13 cellular contexts compared by ENCODE assay signal in genomic region chr11:31655483-31655882, GRCh38.
DNase-seq lines count a peak whose midpoint lies in the region; TF ChIP-seq lines count a peak whose summit lies in the region.
"Had no signal": no experiment of that assay in that cellular context is flagged by ENCODE, and none has a peak within 500 bp of the region (broad histone marks: within the 10 kb centered on the region; RNA-seq: fewer than 3 reads in every experiment).

No MANE protein-coding gene starts in this region.

- no peaks in the 10 kb centered on the region for H3K27me3 ChIP-seq in neural progenitor cell
- H3K27me3 ChIP-seq: neutrophil had no signal

- peaks cover 22% of the 10 kb centered on the region for H3K4me1 Mint-ChIP-seq in chondrocyte (ENCODE audit: low read depth)
- H3K4me1 Mint-ChIP-seq in neural progenitor cell = peaks cover 29% of the 10 kb centered on the region
- H3K4me1 Mint-ChIP-seq: stimulated activated effector memory CD8-positive, alpha-beta T cell treated with anti-CD3 and anti-CD28 coated beads, Interleukin-12 subunit alpha, Interleukin-12 subunit beta, amount 100 ng/mL, for 72 hours had no signal

- H3K27me3 Mint-ChIP-seq in chondrocyte (ENCODE audit: low read depth) (no peaks in the 10 kb centered on the region), neural progenitor cell (ENCODE audit: insufficient read depth, low read depth) (no peaks in the 10 kb centered on the region)

- H3K9me3 Mint-ChIP-seq in chondrocyte (ENCODE audit: low read depth) = no peaks in the 10 kb centered on the region
- H3K9me3 Mint-ChIP-seq in neural progenitor cell = no peaks in the 10 kb centered on the region
- H3K9me3 Mint-ChIP-seq: stimulated activated effector memory CD8-positive, alpha-beta T cell treated with anti-CD3 and anti-CD28 coated beads, Interleukin-12 subunit alpha, Interleukin-12 subunit beta, amount 100 ng/mL, for 72 hours had no signal

- H3K4me3 Mint-ChIP-seq in chondrocyte (ENCODE audit: unreplicated experiment) (no peak overlapping the region), neural progenitor cell (no peak overlapping the region)
- H3K4me3 Mint-ChIP-seq: stimulated activated effector memory CD8-positive, alpha-beta T cell treated with anti-CD3 and anti-CD28 coated beads, Interleukin-12 subunit alpha, Interleukin-12 subunit beta, amount 100 ng/mL, for 72 hours had no signal

- peaks cover 39% of the 10 kb centered on the region for H3K4me1 ChIP-seq in neural progenitor cell

- no peak overlapping the region for H2AFZ ChIP-seq in neural progenitor cell (replicated peaks)

- peaks cover 41% of the 10 kb centered on the region for H3F3A ChIP-seq in neural progenitor cell (ENCODE audit: low read depth)

- H3K9ac ChIP-seq in neural progenitor cell = no peak overlapping the region

- peak overlapping the region; percentile 12 for H3K4me2 ChIP-seq in neural progenitor cell

- H3K36me3 ChIP-seq in neural progenitor cell = no peaks in the 10 kb centered on the region
- H3K36me3 ChIP-seq: neutrophil had no signal

- H3K27ac ChIP-seq in neural progenitor cell = peak overlapping the region; percentile 15
- H3K27ac ChIP-seq: neutrophil had no signal

- no peak overlapping the region for H3K4me3 ChIP-seq in neural progenitor cell

- DNase-seq in EH (ENCODE audit: low read depth) = peak; percentile 81
- peak; percentile 84 for DNase-seq in NCI-H226
- no peak for DNase-seq in chondrocyte (ENCODE audit: low spot score)
- peak; percentile 36 for DNase-seq in neural progenitor cell (ENCODE audit: low spot score)
- DNase-seq in C1 segment of cervical spinal cord (lab: John Stamatoyannopoulos, UW) = no peak
- DNase-seq in DMS53 treated with DMSO at 0.1 percent for 48 hours (lab: John Stamatoyannopoulos, UW; ENCODE audit: unreplicated experiment) = no peak
- DNase-seq in DMS79 treated with DMSO at 0.1 percent for 48 hours (lab: John Stamatoyannopoulos, UW) = no peak
- no peak for DNase-seq in SKM-1 treated with dmso at 0.1 percent for 144 hours (lab: John Stamatoyannopoulos, UW; ENCODE audit: unreplicated experiment)
- DNase-seq: GOT3, left colon, NCI-H2029 treated with DMSO at 0.1 percent for 48 hours had no signal

- H3K27ac Mint-ChIP-seq in chondrocyte (ENCODE audit: unreplicated experiment) = peak overlapping the region; percentile 11
- no peak overlapping the region for H3K27ac Mint-ChIP-seq in neural progenitor cell
- H3K27ac Mint-ChIP-seq: stimulated activated effector memory CD8-positive, alpha-beta T cell treated with anti-CD3 and anti-CD28 coated beads, Interleukin-12 subunit alpha, Interleukin-12 subunit beta, amount 100 ng/mL, for 72 hours had no signal

- H3K79me2 ChIP-seq in neural progenitor cell (ENCODE audit: low read depth) = no peaks in the 10 kb centered on the region

- H4K20me1 ChIP-seq in neural progenitor cell (ENCODE audit: low read depth) = peaks cover 11% of the 10 kb centered on the region

- TF ChIP-seq CTCF in chondrocyte (IDR thresholded peaks at IDR 0.05) (no peak), neural progenitor cell (IDR thresholded peaks at IDR 0.05) (no peak)

- no peaks in the 10 kb centered on the region for H3K36me3 Mint-ChIP-seq in chondrocyte (ENCODE audit: low read depth)
- H3K36me3 Mint-ChIP-seq in neural progenitor cell = peaks cover 6% of the 10 kb centered on the region
- H3K36me3 Mint-ChIP-seq: stimulated activated effector memory CD8-positive, alpha-beta T cell treated with anti-CD3 and anti-CD28 coated beads, Interleukin-12 subunit alpha, Interleukin-12 subunit beta, amount 100 ng/mL, for 72 hours had no signal

- H3K9me3 ChIP-seq in neural progenitor cell (ENCODE audit: low read depth) = no peaks in the 10 kb centered on the region
- H3K9me3 ChIP-seq: neutrophil had no signal

Comparison
In these comparisons a context has a peak if more than half of its experiments do, and no peak if none do; other contexts are left out.
1. DNase-seq: peak in EH (single experiment), NCI-H226 (single experiment) and neural progenitor cell (single experiment); none in chondrocyte (single experiment), C1 segment of cervical spinal cord (0 of 14), DMS53 treated with DMSO at 0.1 percent for 48 hours (single experiment), DMS79 treated with DMSO at 0.1 percent for 48 hours (single experiment) and SKM-1 treated with dmso at 0.1 percent for 144 hours (single experiment).